17 cellular contexts compared by ENCODE assay signal in genomic region chr4:8874896-8875680, GRCh38. TPM values are rescaled to one million over a fixed set of nuclear protein-coding genes. Genes with fewer than 3 reads are reported as not detected.
DNase-seq lines count a peak whose midpoint lies in the region; ATAC-seq and TF ChIP-seq lines count a peak whose summit lies in the region.
"Had no signal": no experiment of that assay in that cellular context is flagged by ENCODE, and none has a peak within 500 bp of the region (broad histone marks: within the 10 kb centered on the region; RNA-seq: fewer than 3 reads in every experiment).

No MANE protein-coding gene starts in this region.

- 24% methylated on average over 18 of the region's 19 CpGs for WGBS in mammary epithelial cell (ENCODE audit: low coverage, missing lambda C conversion rate)

- peak; percentile 54 for ATAC-seq in GM18867 (IDR thresholded peaks at IDR 0.05; ENCODE audit: unreplicated experiment)
- ATAC-seq: PC-3 had no signal

- H3K36me3 Mint-ChIP-seq in activated CD4-positive, alpha-beta T cell treated with anti-CD3 and anti-CD28 coated beads, Interleukin-2, amount 10 ng/mL, durations not matched to agents 7 days and 5 days (ENCODE audit: low read depth) = no peaks in the 10 kb centered on the region

- BruUV-seq in OCI-LY7 (replicated peaks; lab: Mats Ljungman, UMichigan) (no TSS peak), mammary epithelial cell (replicated peaks; lab: Mats Ljungman, UMichigan) (no TSS peak)

- H3K79me2 ChIP-seq in OCI-LY7 (ENCODE audit: insufficient read depth, low read depth, low read length) (no peaks in the 10 kb centered on the region), mammary epithelial cell (ENCODE audit: insufficient read depth, low read length) (no peaks in the 10 kb centered on the region)

- CTCF ChIA-PET in activated CD4-positive, alpha-beta T cell treated with anti-CD3 and anti-CD28 coated beads, Interleukin-2, amount 10 ng/mL, durations not matched to agents 7 days and 5 days (lab: Charles Lee) = interaction anchor here (1.1 kb wide), 1 partner anchor 11 kb away, joined by 3 read pairs; no protein-coding TSS in a partner anchor
- CTCF ChIA-PET in OCI-LY7 (lab: Charles Lee; ENCODE audit: unreplicated experiment) (no interaction called here), mammary epithelial cell (lab: Charles Lee; ENCODE audit: low non-redundant PET) (no interaction called here)

- no peak for TF ChIP-seq CTCF in OCI-LY7 (conservative IDR thresholded peaks at IDR 0.05; ENCODE audit: low read length)
- TF ChIP-seq CTCF in mammary epithelial cell (conservative IDR thresholded peaks at IDR 0.05 in 1 of 2, IDR thresholded peaks at IDR 0.05 in 1 of 2; ENCODE audit: extremely low read depth in 1 of 2, insufficient read depth in 1 of 2, low read depth in 1 of 2, low read length in 2 of 2) = no peak

- H3K4me3 Mint-ChIP-seq in activated CD4-positive, alpha-beta T cell treated with anti-CD3 and anti-CD28 coated beads, Interleukin-2, amount 10 ng/mL, durations not matched to agents 7 days and 5 days = peak overlapping the region; percentile 13

- H3K9ac ChIP-seq in mammary epithelial cell (ENCODE audit: insufficient read depth, low read length) = no peak overlapping the region

- H3K36me3 ChIP-seq in OCI-LY7 (ENCODE audit: insufficient read depth, low read length) (no peaks in the 10 kb centered on the region), mammary epithelial cell (ENCODE audit: insufficient read depth, low read length) (no peaks in the 10 kb centered on the region)
- H3K36me3 ChIP-seq: SJSA1 had no signal

- H3K27ac Mint-ChIP-seq in activated CD4-positive, alpha-beta T cell treated with anti-CD3 and anti-CD28 coated beads, Interleukin-2, amount 10 ng/mL, durations not matched to agents 7 days and 5 days = no peak overlapping the region
- H3K27ac Mint-ChIP-seq: CD14-positive monocyte had no signal

- H3K27me3 ChIP-seq in mammary epithelial cell (ENCODE audit: insufficient read depth, low read length) = peaks cover 52% of the 10 kb centered on the region

- dilution Hi-C loops in mammary epithelial cell (cut with HindIII; ENCODE audit: low sequenced_read_pairs) = no loop called here

- H3K9me2 ChIP-seq in OCI-LY7 (ENCODE audit: insufficient read depth, low read length) = no peaks in the 10 kb centered on the region

- H2AFZ ChIP-seq in OCI-LY7 (ENCODE audit: low read length) = no peak overlapping the region
- H2AFZ ChIP-seq in mammary epithelial cell (ENCODE audit: low read depth, low read length) = no peak overlapping the region

- POLR2A ChIA-PET in activated CD4-positive, alpha-beta T cell treated with anti-CD3 and anti-CD28 coated beads, Interleukin-2, amount 10 ng/mL, durations not matched to agents 7 days and 5 days (lab: Charles Lee) = no interaction called here
- POLR2A ChIA-PET in OCI-LY7 (lab: Charles Lee) = no interaction called here

- no peak for DNase-seq in activated CD4-positive, alpha-beta T cell treated with anti-CD3 and anti-CD28 coated beads, Interleukin-2, amount 10 ng/mL, durations not matched to agents 7 days and 5 days
- no peak for DNase-seq in activated CD4-positive, alpha-beta T cell treated with anti-CD3 and anti-CD28 coated beads for 4 hours
- peak; percentile 15 for DNase-seq in OCI-LY7 (ENCODE audit: low spot score)
- peak; percentile 24 for DNase-seq in germinal center (ENCODE audit: low spot score)
- no peak for DNase-seq in mammary epithelial cell
- DNase-seq in activated CD8-positive, alpha-beta memory T cell treated with anti-CD3 and anti-CD28 coated beads, Interleukin-2, amount 50 U/mL, for 4 hours = no peak
- DNase-seq in head of caudate nucleus = no peak
- DNase-seq: Caco-2, KG1, NCI-H1436, NCI-H2081, NCI-H524 treated with DMSO at 0.1 percent for 48 hours, PC-3 had no signal

- in situ Hi-C loops in mammary epithelial cell (cut with MboI; ENCODE audit: low sequenced_read_pairs in 2 of 2) = no loop called here

- H3K4me2 ChIP-seq in OCI-LY7 (ENCODE audit: low read length) = no peak overlapping the region
- no peak overlapping the region for H3K4me2 ChIP-seq in mammary epithelial cell (ENCODE audit: insufficient read depth, low read depth, low read length)

- no peaks in the 10 kb centered on the region for H3K4me1 Mint-ChIP-seq in activated CD4-positive, alpha-beta T cell treated with anti-CD3 and anti-CD28 coated beads, Interleukin-2, amount 10 ng/mL, durations not matched to agents 7 days and 5 days

- intact Hi-C loops in OCI-LY7 (cut with micrococcal nuclease; ENCODE audit: unreplicated experiment) (no loop called here), mammary epithelial cell (cut with micrococcal nuclease) (no loop called here), head of caudate nucleus (cut with DNase I) (no loop called here)

- H3K9me3 Mint-ChIP-seq in activated CD4-positive, alpha-beta T cell treated with anti-CD3 and anti-CD28 coated beads, Interleukin-2, amount 10 ng/mL, durations not matched to agents 7 days and 5 days = peaks cover 3% of the 10 kb centered on the region

- H3K9me3 ChIP-seq in OCI-LY7 (ENCODE audit: low read length) (no peaks in the 10 kb centered on the region), mammary epithelial cell (replicated peaks; ENCODE audit: insufficient read depth, low read length) (no peaks in the 10 kb centered on the region)
- H3K9me3 ChIP-seq: Caco-2, SJSA1 had no signal

- no peak overlapping the region for H3K4me3 ChIP-seq in OCI-LY7 (ENCODE audit: low read depth, low read length, poor library complexity, severe bottlenecking)
- H3K4me3 ChIP-seq in mammary epithelial cell (replicated peaks in 1 of 3; ENCODE audit: insufficient read depth in 1 of 3, low read depth in 2 of 3, low read length in 3 of 3) = no peak overlapping the region
- H3K4me3 ChIP-seq: SJSA1 had no signal

- H3K27me3 Mint-ChIP-seq in activated CD4-positive, alpha-beta T cell treated with anti-CD3 and anti-CD28 coated beads, Interleukin-2, amount 10 ng/mL, durations not matched to agents 7 days and 5 days = peaks cover 55% of the 10 kb centered on the region

- H3K27ac ChIP-seq in OCI-LY7 (ENCODE audit: low read depth, low read length, poor library complexity, severe bottlenecking) (no peak overlapping the region), mammary epithelial cell (ENCODE audit: insufficient read depth, low read depth, low read length) (no peak overlapping the region)
- H3K27ac ChIP-seq: SJSA1 had no signal

- H4K20me1 ChIP-seq in OCI-LY7 (ENCODE audit: insufficient read depth, low read length) (no peaks in the 10 kb centered on the region), mammary epithelial cell (ENCODE audit: insufficient read depth, low read length) (no peaks in the 10 kb centered on the region)

- H3K4me1 ChIP-seq in OCI-LY7 (ENCODE audit: insufficient read depth, low read length, poor library complexity, severe bottlenecking) (no peaks in the 10 kb centered on the region), mammary epithelial cell (ENCODE audit: insufficient read depth, low read length) (no peaks in the 10 kb centered on the region)
- H3K4me1 ChIP-seq: Caco-2 had no signal

RNA-seq across cellular contexts. Expression of gene HMX1, which starts 3.4 kb away (rescaled TPM):
- total RNA-seq in activated CD4-positive, alpha-beta T cell treated with anti-CD3 and anti-CD28 coated beads, Interleukin-2, amount 10 ng/mL, durations not matched to agents 7 days and 5 days = not detected
- total RNA-seq in OCI-LY7 (2014; rRNA removed; shearing (Covaris generic)) = not detected in 2 replicates
- not detected in 2 replicates for total RNA-seq in OCI-LY7 (2022)
- total RNA-seq in mammary epithelial cell = not detected
- not detected for polyA plus RNA-seq in mammary epithelial cell
- polyA minus RNA-seq in mammary epithelial cell = not detected
- total RNA-seq: MCF 10A, PC-3 had no signal
- polyA plus RNA-seq: CD14-positive monocyte had no signal

Comparison
In these comparisons a context has a peak if more than half of its experiments do, and no peak if none do; other contexts are left out.
1. DNase-seq: peak in OCI-LY7 (single experiment) and germinal center (single experiment); none in activated CD4-positive, alpha-beta T cell treated with anti-CD3 and anti-CD28 coated beads, Interleukin-2, amount 10 ng/mL, durations not matched to agents 7 days and 5 days (single experiment), activated CD4-positive, alpha-beta T cell treated with anti-CD3 and anti-CD28 coated beads for 4 hours (0 of 2), mammary epithelial cell (single experiment), activated CD8-positive, alpha-beta memory T cell treated with anti-CD3 and anti-CD28 coated beads, Interleukin-2, amount 50 U/mL, for 4 hours (single experiment) and head of caudate nucleus (0 of 42).